Comparison of ENCODE assay signal across 8 cellular contexts in the genomic region with DNA sequence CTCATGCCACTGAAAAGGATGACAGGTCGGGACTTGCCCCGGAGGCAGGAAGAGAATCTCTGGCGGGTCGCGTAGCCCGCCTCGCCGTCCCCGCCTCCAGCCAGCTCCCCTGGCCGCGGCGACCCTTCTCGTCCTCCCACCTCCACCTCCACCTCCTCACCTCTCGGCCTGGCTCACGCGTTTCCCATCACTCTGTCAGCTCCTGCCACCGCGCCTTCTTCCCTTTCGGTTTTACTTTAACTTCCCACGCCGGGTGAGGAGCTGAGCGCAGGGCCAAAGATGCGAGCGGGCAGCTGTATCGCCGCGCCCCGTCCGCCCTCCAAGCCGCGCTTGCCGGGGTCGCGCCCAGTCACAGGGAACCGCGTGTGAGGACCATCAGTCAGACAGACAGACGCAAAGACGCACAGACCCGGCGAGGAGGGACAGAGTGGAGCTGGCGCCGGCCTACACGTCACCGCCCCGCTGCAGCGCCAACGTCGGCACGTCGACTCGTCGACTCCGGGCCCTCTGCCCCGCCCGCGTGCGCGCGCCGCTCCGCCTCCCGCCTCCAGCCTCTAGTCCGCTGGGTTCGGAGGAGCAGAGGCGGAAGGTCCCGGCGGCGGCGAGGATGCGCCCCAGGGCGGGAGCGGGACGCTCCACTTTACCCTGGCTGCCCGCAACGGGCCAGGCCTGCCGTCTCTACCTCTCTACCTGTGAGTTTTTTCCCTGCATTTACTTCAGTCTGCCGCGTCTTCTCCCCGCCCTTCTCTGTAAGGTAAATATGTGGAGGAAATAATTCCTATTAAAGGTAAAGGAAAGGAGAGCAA. TPM values are rescaled to one million over a fixed set of nuclear protein-coding genes. Genes with fewer than 3 reads are reported as not detected.
DNase-seq lines count a peak whose midpoint lies in the region; ATAC-seq and TF ChIP-seq lines count a peak whose summit lies in the region.

Gene ASCC3 (minus strand): TSS at position 429 of the 806 bp plus-strand sequence. CDS start 13,332 bp downstream, outside the sequence.

- H3K27ac ChIP-seq in Peyer's patch (peak within 1 kb of the TSS; percentile 84 to 93 (median 90)), esophagus squamous epithelium (peak within 1 kb of the TSS; percentile 94 to 97 (median 96))

- peak within 1 kb of the TSS; percentile 86 for H3K4me3 ChIP-seq in Jurkat, Clone E6-1 (ENCODE audit: low read length)
- H3K4me3 ChIP-seq in Peyer's patch (peak within 1 kb of the TSS; percentile 72 to 85 (median 76)), esophagus squamous epithelium (peak within 1 kb of the TSS; percentile 74 to 84 (median 82))

- peak in 1 of 6 experiments; percentile 23 for TF ChIP-seq CTCF in Peyer's patch (IDR thresholded peaks at IDR 0.05)
- peak in 1 of 6 experiments; percentile 16 for TF ChIP-seq CTCF in esophagus squamous epithelium (IDR thresholded peaks at IDR 0.05)

- H3K27me3 Mint-ChIP-seq in naive B cell: no peaks in the 10 kb centered on the region

- H3K27ac Mint-ChIP-seq in naive B cell: peak within 1 kb of the TSS; percentile 95 to 100 (median 98)
- H3K27ac Mint-ChIP-seq in stimulated activated effector memory CD8-positive, alpha-beta T cell treated with anti-CD3 and anti-CD28 coated beads, Interleukin-12 subunit alpha, Interleukin-12 subunit beta, amount 100 ng/mL, for 72 hours: peak within 1 kb of the TSS; percentile 100

- H3K27me3 ChIP-seq in Peyer's patch (no peaks in the 10 kb centered on the region), esophagus squamous epithelium (no peaks in the 10 kb centered on the region)

- TF ChIP-seq POLR2A in Peyer's patch (IDR thresholded peaks at IDR 0.05) (peak; percentile 85 to 90), esophagus squamous epithelium (IDR thresholded peaks at IDR 0.05) (peak in 3 of 4 donors; percentile 9 to 79 (median 47))

- DNase-seq in DMS79 (lab: John Stamatoyannopoulos, UW): peak; percentile 76
- peak; percentile 82 for DNase-seq in Jurkat, Clone E6-1 (ENCODE audit: low read depth, low spot score)
- DNase-seq in Peyer's patch: peak; percentile 83 to 97 (median 97)
- peak; percentile 91 to 95 for DNase-seq in activated T-cell treated with anti-CD3 and anti-CD28 coated beads, Interleukin-2, amount 50 U/mL, for 48 hours
- DNase-seq in esophagus squamous epithelium (lab: John Stamatoyannopoulos, UW): peak; percentile 36
- DNase-seq in naive B cell: peak; percentile 84
- DNase-seq in stimulated activated effector memory CD8-positive, alpha-beta T cell treated with anti-CD3 and anti-CD28 coated beads, Interleukin-12 subunit alpha, Interleukin-12 subunit beta, amount 100 ng/mL, for 72 hours (ENCODE audit: low spot score in 2 of 2): peak; percentile 84 to 93

- H3K9me3 ChIP-seq in Peyer's patch (no peaks in the 10 kb centered on the region), esophagus squamous epithelium (no peaks in the 10 kb centered on the region)

- H3K4me3 Mint-ChIP-seq in naive B cell: peak within 1 kb of the TSS; percentile 95 to 100 (median 99)
- peak within 1 kb of the TSS; percentile 100 for H3K4me3 Mint-ChIP-seq in stimulated activated effector memory CD8-positive, alpha-beta T cell treated with anti-CD3 and anti-CD28 coated beads, Interleukin-12 subunit alpha, Interleukin-12 subunit beta, amount 100 ng/mL, for 72 hours

- ATAC-seq in GM21717 (IDR thresholded peaks at IDR 0.05; ENCODE audit: unreplicated experiment) (peak; percentile 98), naive B cell (ENCODE audit: low read depth in 2 of 2) (peak; percentile 93 to 94)
- ATAC-seq in stimulated activated effector memory CD8-positive, alpha-beta T cell treated with anti-CD3 and anti-CD28 coated beads, Interleukin-12 subunit alpha, Interleukin-12 subunit beta, amount 100 ng/mL, for 72 hours: peak; percentile 97

- H3K36me3 Mint-ChIP-seq in naive B cell: peaks cover 0 to 9% of the 10 kb centered on the region in 2 donors
- peaks cover 10% of the 10 kb centered on the region for H3K36me3 Mint-ChIP-seq in stimulated activated effector memory CD8-positive, alpha-beta T cell treated with anti-CD3 and anti-CD28 coated beads, Interleukin-12 subunit alpha, Interleukin-12 subunit beta, amount 100 ng/mL, for 72 hours

- intact Hi-C loops in esophagus squamous epithelium (cut with DNase I): no loop called here

- H3K4me1 ChIP-seq in Peyer's patch (peaks cover 0 to 12% (median 4%) of the 10 kb centered on the region in 4 donors), esophagus squamous epithelium (peaks cover 0 to 39% (median 10%) of the 10 kb centered on the region in 3 donors)

- no peaks in the 10 kb centered on the region for H3K9me3 Mint-ChIP-seq in naive B cell
- no peaks in the 10 kb centered on the region for H3K9me3 Mint-ChIP-seq in stimulated activated effector memory CD8-positive, alpha-beta T cell treated with anti-CD3 and anti-CD28 coated beads, Interleukin-12 subunit alpha, Interleukin-12 subunit beta, amount 100 ng/mL, for 72 hours

- H3K4me1 Mint-ChIP-seq in naive B cell: peaks cover 19 to 27% (median 21%) of the 10 kb centered on the region in 3 donors
- H3K4me1 Mint-ChIP-seq in stimulated activated effector memory CD8-positive, alpha-beta T cell treated with anti-CD3 and anti-CD28 coated beads, Interleukin-12 subunit alpha, Interleukin-12 subunit beta, amount 100 ng/mL, for 72 hours: peaks cover 32% of the 10 kb centered on the region

- H3K36me3 ChIP-seq in Peyer's patch (no peaks in the 10 kb centered on the region), esophagus squamous epithelium (no peaks in the 10 kb centered on the region)

- WGBS in esophagus squamous epithelium, 2 donors: 0% methylated on average over 24 to 31 of the region's 79 CpGs

RNA-seq across cellular contexts. Expression of gene ASCC3, which starts in this region (rescaled TPM):
- 18.4 TPM for polyA plus RNA-seq in Jurkat, Clone E6-1 (2012; ENCODE audit: insufficient read depth, insufficient read length)
- total RNA-seq in Peyer's patch: 10 to 100 TPM; 21.1 to 69.3 (median 40.6) TPM
- total RNA-seq in esophagus squamous epithelium: 10 to 100 TPM; 14.2 to 58.9 (median 36.6) TPM
- polyA plus RNA-seq in naive B cell (ENCODE audit: low read depth in 6 of 6): 10 to 100 TPM; 15.7 to 28.6 (median 26.7) TPM

Comparison
In these comparisons a context has a peak if more than half of its experiments do, and no peak if none do; other contexts are left out.
1. Peak in every context shown above with its lines: DNase-seq, ATAC-seq, H3K4me3 ChIP-seq and H3K27ac ChIP-seq.
2. DNase-seq: peak in every context shown above with its lines; median percentile 97 in Peyer's patch; 93 in activated T-cell treated with anti-CD3 and anti-CD28 coated beads, Interleukin-2, amount 50 U/mL, for 48 hours; 88 in stimulated activated effector memory CD8-positive, alpha-beta T cell treated with anti-CD3 and anti-CD28 coated beads, Interleukin-12 subunit alpha, Interleukin-12 subunit beta, amount 100 ng/mL, for 72 hours; 84 in naive B cell; 82 in Jurkat, Clone E6-1; 76 in DMS79; 36 in esophagus squamous epithelium.